In genomic region chr2:168246483-168247340, GRCh38 we compare ENCODE assay signal across 1 cellular context.
TF ChIP-seq lines count a peak whose summit lies in the region.

No MANE protein-coding gene starts in this region.

TF ChIP-seq in WTC11, 78 proteins besides CTCF, POLR2A, EP300 and RAD21 (continued from another document):
- TF ChIP-seq STAT6 (CRISPR knock-in tag; conservative IDR thresholded peaks at IDR 0.05; ENCODE audit: low read depth) (no peak), TEAD1 (CRISPR knock-in tag; IDR thresholded peaks at IDR 0.05) (no peak)
